1 cellular context compared by ENCODE assay signal in the genomic region with DNA sequence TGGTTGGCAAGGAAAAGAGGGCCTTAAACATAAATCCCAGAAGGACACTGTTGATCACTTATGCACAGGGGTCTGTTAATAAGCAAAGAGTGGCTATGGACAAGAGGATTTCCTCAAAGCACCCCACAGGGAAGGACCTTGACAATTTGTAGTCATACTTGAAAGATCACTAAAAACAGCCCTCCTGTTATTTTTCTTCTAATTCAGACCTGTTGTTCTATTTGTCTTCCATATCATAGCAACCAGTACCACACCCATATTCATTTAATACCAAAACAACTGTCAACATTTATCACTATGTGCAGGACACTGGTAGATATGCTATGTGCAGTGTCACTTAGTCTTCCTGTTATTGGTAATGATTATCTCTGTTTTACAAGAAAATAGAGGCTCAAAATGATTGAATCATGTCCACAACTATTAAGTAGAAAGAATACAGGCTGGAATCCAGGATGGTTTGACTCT.
TF ChIP-seq lines count a peak whose summit lies in the region.

No MANE protein-coding gene starts in this region.

TF ChIP-seq in HepG2, 621 proteins besides CTCF, POLR2A, EP300 and RAD21 (continued from another document):
- TF ChIP-seq, protein P1, sequence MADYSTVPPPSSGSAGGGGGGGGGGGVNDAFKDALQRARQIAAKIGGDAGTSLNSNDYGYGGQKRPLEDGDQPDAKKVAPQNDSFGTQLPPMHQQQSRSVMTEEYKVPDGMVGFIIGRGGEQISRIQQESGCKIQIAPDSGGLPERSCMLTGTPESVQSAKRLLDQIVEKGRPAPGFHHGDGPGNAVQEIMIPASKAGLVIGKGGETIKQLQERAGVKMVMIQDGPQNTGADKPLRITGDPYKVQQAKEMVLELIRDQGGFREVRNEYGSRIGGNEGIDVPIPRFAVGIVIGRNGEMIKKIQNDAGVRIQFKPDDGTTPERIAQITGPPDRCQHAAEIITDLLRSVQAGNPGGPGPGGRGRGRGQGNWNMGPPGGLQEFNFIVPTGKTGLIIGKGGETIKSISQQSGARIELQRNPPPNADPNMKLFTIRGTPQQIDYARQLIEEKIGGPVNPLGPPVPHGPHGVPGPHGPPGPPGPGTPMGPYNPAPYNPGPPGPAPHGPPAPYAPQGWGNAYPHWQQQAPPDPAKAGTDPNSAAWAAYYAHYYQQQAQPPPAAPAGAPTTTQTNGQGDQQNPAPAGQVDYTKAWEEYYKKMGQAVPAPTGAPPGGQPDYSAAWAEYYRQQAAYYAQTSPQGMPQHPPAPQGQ (CRISPR knock-in tag; IDR thresholded peaks at IDR 0.05; ENCODE audit: borderline replicate concordance) = 0 out of 2 replicates have a peak, but pooled peaks have one; percentile 40
- TF ChIP-seq ZSCAN21 (CRISPR knock-in tag; IDR thresholded peaks at IDR 0.05; ENCODE audit: borderline replicate concordance) = 0 out of 2 replicates have a peak, but pooled peaks have one; percentile 23
- no peak for TF ChIP-seq ZNF337 (CRISPR knock-in tag; IDR thresholded peaks at IDR 0.05; ENCODE audit: borderline replicate concordance, low read depth)
- no peak for TF ChIP-seq KLF9 (CRISPR knock-in tag; IDR thresholded peaks at IDR 0.05; ENCODE audit: low read depth)
- TF ChIP-seq TEAD2 (CRISPR knock-in tag; IDR thresholded peaks at IDR 0.05) = no peak
- TF ChIP-seq ZFP36L1 (CRISPR knock-in tag; IDR thresholded peaks at IDR 0.05) = peak; percentile 78; the same call in 1 of the 2 replicates
- TF ChIP-seq ISX (CRISPR knock-in tag; conservative IDR thresholded peaks at IDR 0.05) = 0 out of 2 replicates have a peak, but pooled peaks have one; percentile 15
- no peak for TF ChIP-seq ZNF33A (CRISPR knock-in tag; IDR thresholded peaks at IDR 0.05; ENCODE audit: borderline replicate concordance)
- TF ChIP-seq HOXD1 (CRISPR knock-in tag; IDR thresholded peaks at IDR 0.05) = no peak
- TF ChIP-seq SAFB2 (CRISPR knock-in tag; IDR thresholded peaks at IDR 0.05; ENCODE audit: borderline replicate concordance, low read depth) = no peak
- no peak for TF ChIP-seq XBP1 (CRISPR knock-in tag; IDR thresholded peaks at IDR 0.05)
- TF ChIP-seq NFYC (CRISPR knock-in tag; IDR thresholded peaks at IDR 0.05) = no peak
- TF ChIP-seq YEATS2 (CRISPR knock-in tag; IDR thresholded peaks at IDR 0.05; ENCODE audit: borderline replicate concordance) = no peak
- peak; percentile 4; the same call in 1 of the 2 replicates for TF ChIP-seq POGZ (CRISPR knock-in tag; IDR thresholded peaks at IDR 0.05)
